In the genomic region with DNA sequence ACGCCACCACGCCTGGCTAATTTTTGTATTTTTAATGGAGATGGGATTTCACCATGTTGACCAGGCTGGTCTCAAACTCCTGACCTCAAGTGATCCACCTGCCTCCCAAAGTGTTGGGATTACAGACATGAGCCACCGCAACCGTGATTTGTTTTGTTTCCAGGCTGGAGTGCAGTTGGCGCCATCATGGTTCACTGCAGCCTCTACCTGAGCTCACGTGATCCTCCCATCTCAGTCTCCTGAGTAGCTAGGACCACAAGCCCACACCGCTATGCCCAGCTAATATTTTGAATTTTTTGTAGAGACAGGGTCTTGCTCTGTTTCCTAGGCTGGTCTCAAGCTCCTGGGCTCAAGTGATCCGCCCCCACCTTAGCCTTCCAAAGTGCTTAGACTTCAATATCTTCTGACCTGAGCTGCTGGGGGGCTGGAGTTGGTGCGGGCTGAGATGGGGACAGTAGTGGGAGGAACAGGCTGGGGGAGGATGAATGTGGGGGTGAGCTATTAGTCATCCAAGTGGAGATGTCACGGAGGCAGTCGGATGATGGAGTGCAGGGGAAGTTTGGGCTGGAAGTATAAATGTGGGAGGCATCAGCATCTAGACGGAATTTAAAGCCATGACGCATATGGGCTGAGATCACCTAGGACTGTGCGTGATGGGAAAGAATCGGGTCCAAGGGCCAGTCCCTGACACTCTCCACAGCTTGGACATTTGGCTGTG, we compare ENCODE assay signal across 12 cellular contexts. TPM values are rescaled to one million over a fixed set of nuclear protein-coding genes. Genes with fewer than 3 reads are reported as not detected.
DNase-seq lines count a peak whose midpoint lies in the region; ATAC-seq and TF ChIP-seq lines count a peak whose summit lies in the region.
"Had no signal": no experiment of that assay in that cellular context is flagged by ENCODE, and none has a peak within 500 bp of the region (broad histone marks: within the 10 kb centered on the region; RNA-seq: fewer than 3 reads in every experiment).

No MANE protein-coding gene starts in this region.

- no peaks in the 10 kb centered on the region for H3K27me3 ChIP-seq in BE2C

- peaks cover 29% of the 10 kb centered on the region for H3K4me1 Mint-ChIP-seq in chondrocyte (ENCODE audit: low read depth)

- H3K4me3 Mint-ChIP-seq in chondrocyte (ENCODE audit: unreplicated experiment): no peak overlapping the region
- H3K4me3 Mint-ChIP-seq: memory B cell had no signal

- H3K27me3 Mint-ChIP-seq in chondrocyte (ENCODE audit: low read depth): no peaks in the 10 kb centered on the region
- H3K27me3 Mint-ChIP-seq: memory B cell had no signal

- H3K4me3 ChIP-seq in BE2C (ENCODE audit: low read depth, low read length): no peak overlapping the region
- H3K4me3 ChIP-seq: psoas muscle had no signal

- no peak for TF ChIP-seq CTCF in chondrocyte (IDR thresholded peaks at IDR 0.05)
- TF ChIP-seq CTCF in BE2C (IDR thresholded peaks at IDR 0.05; ENCODE audit: low read depth, low read length): no peak

- DNase-seq in CD1c-positive myeloid dendritic cell (ENCODE audit: extremely low spot score) (peak; percentile 41), NCI-H226 (peak; percentile 99), chondrocyte (ENCODE audit: low spot score) (no peak), non-pigmented ciliary epithelial cell (ENCODE audit: low read depth) (peak; percentile 91), BE2C (no peak), NCI-H2171 (lab: John Stamatoyannopoulos, UW) (no peak), SIG-M5 (lab: John Stamatoyannopoulos, UW) (no peak)
- DNase-seq: effector CD8-positive, alpha-beta T cell; NCI-H2081 treated with DMSO at 0.1 percent for 48 hours; psoas muscle had no signal

- H3K9me3 Mint-ChIP-seq in chondrocyte (ENCODE audit: low read depth): no peaks in the 10 kb centered on the region
- H3K9me3 Mint-ChIP-seq: memory B cell had no signal

- H3K36me3 Mint-ChIP-seq in chondrocyte (ENCODE audit: low read depth): no peaks in the 10 kb centered on the region

- peak overlapping the region; percentile 57 for H3K27ac Mint-ChIP-seq in chondrocyte (ENCODE audit: unreplicated experiment)
- H3K27ac Mint-ChIP-seq: memory B cell had no signal

- H3K9me3 ChIP-seq in BE2C: no peaks in the 10 kb centered on the region
- H3K9me3 ChIP-seq: psoas muscle had no signal

- H3K4me1 ChIP-seq in BE2C: no peaks in the 10 kb centered on the region; the same call in 1 of the 2 replicates

- no peak for ATAC-seq in esophagus mucosa
- ATAC-seq: psoas muscle had no signal

- no peaks in the 10 kb centered on the region for H3K36me3 ChIP-seq in BE2C

RNA-seq across cellular contexts. Expression of a gene that starts 23.1 kb away (rescaled TPM):
- total RNA-seq in chondrocyte: 31.9 to 35.0 TPM (median 33.8 TPM) in 3 replicates
- 60.5 TPM for polyA plus RNA-seq in BE2C (2012; ENCODE audit: insufficient read depth, insufficient read length, low read depth)
- total RNA-seq in esophagus mucosa: 27.4 TPM

Comparison
In these comparisons a context has a peak if more than half of its experiments do, and no peak if none do; other contexts are left out.
1. DNase-seq: peak in CD1c-positive myeloid dendritic cell (single experiment), NCI-H226 (single experiment) and non-pigmented ciliary epithelial cell (single experiment); none in chondrocyte (single experiment), BE2C (single experiment), NCI-H2171 (single experiment) and SIG-M5 (single experiment).